Comparison of ENCODE assay signal across 14 cellular contexts in genomic region chr3:104908761-104909160, GRCh38.
DNase-seq lines count a peak whose midpoint lies in the region; ATAC-seq and TF ChIP-seq lines count a peak whose summit lies in the region.
"Had no signal": no experiment of that assay in that cellular context is flagged by ENCODE, and none has a peak within 500 bp of the region (broad histone marks: within the 10 kb centered on the region; RNA-seq: fewer than 3 reads in every experiment).

No MANE protein-coding gene starts in this region.

- CTCF ChIA-PET in IMR-90 (lab: Yijun Ruan, JAX), result interaction anchor here (1.1 kb wide), 1 partner anchor 10 kb away, joined by 4 read pairs; no protein-coding TSS in a partner anchor

- H3K9ac ChIP-seq in IMR-90 (ENCODE audit: low read depth, low read length), result 0 out of 2 replicates have a peak overlapping the region, but pooled peaks have one; percentile 2

- peak overlapping the region; percentile 100 for H3K18ac ChIP-seq in IMR-90 (ENCODE audit: low read depth, low read length)

- no peaks in the 10 kb centered on the region for H3K9me2 ChIP-seq in hepatocyte (replicated peaks; ENCODE audit: insufficient read depth)

- H3K9me3 ChIP-seq in IMR-90 (ENCODE audit: control insufficient read depth, insufficient read depth, low read length) (peaks cover 5% of the 10 kb centered on the region), hepatocyte (ENCODE audit: low read depth) (no peaks in the 10 kb centered on the region), thyroid gland (no peaks in the 10 kb centered on the region), HAP-1 (no peaks in the 10 kb centered on the region), heart left ventricle (peaks cover 0 to 4% (median 0%) of the 10 kb centered on the region in 12 donors)
- H3K9me3 ChIP-seq: pancreas had no signal

- peak overlapping the region; percentile 99 for H2BK5ac ChIP-seq in IMR-90 (ENCODE audit: low read depth, low read length, poor library complexity, severe bottlenecking)

- H3K4me3 ChIP-seq in IMR-90 (ENCODE audit: insufficient read depth, low read depth, low read length) (no peak overlapping the region), hepatocyte (no peak overlapping the region), thyroid gland (replicated peaks in 1 of 3) (no peak overlapping the region), HAP-1 (no peak overlapping the region), heart left ventricle (no peak overlapping the region)
- H3K4me3 ChIP-seq: cardiac muscle cell, pancreas had no signal

- TF ChIP-seq POLR2A in IMR-90 (IDR thresholded peaks at IDR 0.05; ENCODE audit: low read depth, low read length) (no peak), thyroid gland (IDR thresholded peaks at IDR 0.05) (no peak), heart left ventricle (IDR thresholded peaks at IDR 0.05) (no peak)

- H3K27me3 ChIP-seq in IMR-90 (ENCODE audit: control insufficient read depth, insufficient read depth, low read length) (no peaks in the 10 kb centered on the region), hepatocyte (no peaks in the 10 kb centered on the region), thyroid gland (no peaks in the 10 kb centered on the region), HAP-1 (ENCODE audit: low read depth) (no peaks in the 10 kb centered on the region), heart left ventricle (no peaks in the 10 kb centered on the region)
- H3K27me3 ChIP-seq: cardiac muscle cell, pancreas had no signal

- peak overlapping the region; percentile 92 for H3K14ac ChIP-seq in IMR-90 (replicated peaks; ENCODE audit: low read depth, low read length)

- ATAC-seq in IMR-90 (ENCODE audit: low read depth) (peak; percentile 51), HG03045 (IDR thresholded peaks at IDR 0.05; ENCODE audit: unreplicated experiment) (no peak), heart left ventricle (no peak)

- H3K9me1 ChIP-seq in IMR-90 (ENCODE audit: insufficient read depth, low read length), result 0 out of 2 replicates have a peak, but pooled peaks cover 3% of the 10 kb centered on the region

- H3K4me1 ChIP-seq in IMR-90 (ENCODE audit: control insufficient read depth, insufficient read depth, low read length) (peaks cover 5% of the 10 kb centered on the region), hepatocyte (ENCODE audit: insufficient read depth) (no peaks in the 10 kb centered on the region), thyroid gland (peaks cover 3 to 7% of the 10 kb centered on the region in 2 donors), HAP-1 (no peaks in the 10 kb centered on the region), heart left ventricle (peaks cover 0 to 6% (median 0%) of the 10 kb centered on the region in 12 donors)
- H3K4me1 ChIP-seq: pancreas had no signal

- H2AK9ac ChIP-seq in IMR-90 (replicated peaks; ENCODE audit: low read depth, low read length, poor library complexity), result peak overlapping the region; percentile 66

- peaks cover 6 to 14% of the 10 kb centered on the region in 2 experiments; a peak in 2 of 4 replicates for H3K79me1 ChIP-seq in IMR-90 (ENCODE audit: low read depth in 1 of 2, low read length in 2 of 2)

- H2AFZ ChIP-seq in IMR-90 (replicated peaks; ENCODE audit: low read length, poor library complexity), result peak overlapping the region; percentile 85
- H2AFZ ChIP-seq in hepatocyte, result no peak overlapping the region

- no peaks in the 10 kb centered on the region for H3K79me2 ChIP-seq in hepatocyte

- dilution Hi-C loops in IMR-90 (cut with HindIII; ENCODE audit: low sequenced_read_pairs, unreplicated experiment), result no loop called here

- peak overlapping the region; percentile 97 for H3K4ac ChIP-seq in IMR-90 (ENCODE audit: low read depth, low read length)

- intact Hi-C loops in IMR-90 (cut with micrococcal nuclease) (loop anchor here (1.0 to 2.0 kb wide), 2 partner anchors 458 to 610 kb away; partner anchors contain the start of gene ALCAM), thyroid gland (cut with DNase I) (no loop called here), heart left ventricle (cut with DNase I) (no loop called here)

- peak overlapping the region; percentile 33 for H2AK5ac ChIP-seq in IMR-90 (ENCODE audit: low read depth, low read length)

- peak overlapping the region; percentile 30 to 88 for H4K8ac ChIP-seq in IMR-90 (ENCODE audit: low read depth in 2 of 2, low read length in 2 of 2)

- peak overlapping the region; percentile 100 for H4K5ac ChIP-seq in IMR-90 (ENCODE audit: low read depth, low read length)

- POLR2A ChIA-PET in IMR-90 (lab: Charles Lee; ENCODE audit: unreplicated experiment), result interaction anchor here (0.6 kb wide), 1 partner anchor 459 kb away, joined by 4 read pairs; no protein-coding TSS in a partner anchor

- H3K56ac ChIP-seq in IMR-90 (ENCODE audit: extremely low read depth, insufficient read depth, low read length), result peak overlapping the region; percentile 62; the same call in 1 of the 2 replicates

- H2BK20ac ChIP-seq in IMR-90 (ENCODE audit: low read depth, low read length), result peak overlapping the region; percentile 97

- H3K27ac ChIP-seq in IMR-90 (ENCODE audit: insufficient read depth, low read length), result peak overlapping the region; percentile 96
- peak overlapping the region; percentile 4 for H3K27ac ChIP-seq in hepatocyte
- no peak overlapping the region for H3K27ac ChIP-seq in thyroid gland
- H3K27ac ChIP-seq in heart left ventricle, result no peak overlapping the region
- H3K27ac ChIP-seq: cardiac muscle cell, pancreas, VCaP had no signal

- H4K20me1 ChIP-seq in IMR-90 (ENCODE audit: insufficient read depth, low read length) (no peaks in the 10 kb centered on the region), hepatocyte (ENCODE audit: insufficient read depth, poor library complexity, severe bottlenecking) (no peaks in the 10 kb centered on the region)

- in situ Hi-C loops in IMR-90 (cut with MboI; ENCODE audit: low sequenced_read_pairs) (loop anchor here (25.0 kb wide), 1 partner anchor 454 kb away; the partner anchor contains the start of gene ALCAM), HAP-1 (cut with MboI; ENCODE audit: low sequenced_read_pairs) (no loop called here)

- H3K4me2 ChIP-seq in IMR-90 (ENCODE audit: low read depth, low read length) (peak overlapping the region; percentile 70), hepatocyte (no peak overlapping the region)

- peak; percentile 22 for DNase-seq in D341Med (ENCODE audit: low spot score)
- DNase-seq in IMR-90, result no peak
- DNase-seq in SHP77 treated with DMSO at 0.1 percent for 48 hours (lab: John Stamatoyannopoulos, UW), result peak; percentile 83
- no peak for DNase-seq in hepatocyte (ENCODE audit: low spot score)
- no peak for DNase-seq in thyroid gland
- no peak for DNase-seq in HAP-1 (ENCODE audit: low spot score in 2 of 2)
- DNase-seq in heart left ventricle, result no peak
- DNase-seq: activated T-cell treated with anti-CD3 and anti-CD28 coated beads, Interleukin-2, amount 50 U/mL, for 48 hours; C1 segment of cervical spinal cord; MM.1S; pancreas had no signal

- TF ChIP-seq CTCF in IMR-90 (conservative IDR thresholded peaks at IDR 0.05; ENCODE audit: low read depth, low read length) (no peak), hepatocyte (IDR thresholded peaks at IDR 0.05; ENCODE audit: poor library complexity) (no peak), thyroid gland (IDR thresholded peaks at IDR 0.05) (no peak), heart left ventricle (IDR thresholded peaks at IDR 0.05) (no peak)

- TF ChIP-seq RAD21 in IMR-90 (IDR thresholded peaks at IDR 0.05; ENCODE audit: low read length), result no peak

- peak overlapping the region; percentile 57 for H3K23ac ChIP-seq in IMR-90 (ENCODE audit: low read depth, low read length)

- WGBS in IMR-90 (ENCODE audit: extremely low coverage in 2 of 2, insufficient read length in 1 of 2), 2 experiments, result no CpG with 5 or more reads among the region's 2 CpGs
- 61% methylated on average over 2 of the region's 2 CpGs for WGBS in hepatocyte (ENCODE audit: low lambda C conversion rate, missing lambda C conversion rate)
- 62 to 64% methylated on average over 2 of the region's 2 CpGs for WGBS in thyroid gland, 2 donors
- WGBS in heart left ventricle, 4 donors, result 58 to 65% (median 62%) methylated on average over 2 of the region's 2 CpGs

- H2BK15ac ChIP-seq in IMR-90 (ENCODE audit: low read depth, low read length), result peak overlapping the region; percentile 69; the same call in 2 of the 3 replicates

- H2BK120ac ChIP-seq in IMR-90 (ENCODE audit: low read depth, low read length), result peak overlapping the region; percentile 99

- BruUV-seq in IMR-90 (replicated peaks; lab: Mats Ljungman, UMichigan), result no TSS peak

- H4K91ac ChIP-seq in IMR-90 (ENCODE audit: insufficient read depth, low read depth, low read length), result peak overlapping the region; percentile 97

- H3K36me3 ChIP-seq in IMR-90 (ENCODE audit: control insufficient read depth, insufficient read depth, low read length) (no peaks in the 10 kb centered on the region), hepatocyte (replicated peaks; ENCODE audit: insufficient read depth, low read depth) (no peaks in the 10 kb centered on the region), thyroid gland (no peaks in the 10 kb centered on the region), HAP-1 (replicated peaks) (no peaks in the 10 kb centered on the region), heart left ventricle (no peaks in the 10 kb centered on the region)
- H3K36me3 ChIP-seq: cardiac muscle cell, pancreas had no signal

TF ChIP-seq in IMR-90, 13 proteins besides CTCF, POLR2A, EP300 and RAD21:
- TF ChIP-seq SMC3 (IDR thresholded peaks at IDR 0.05; ENCODE audit: low read depth, low read length) (no peak), RCOR1 (IDR thresholded peaks at IDR 0.05; ENCODE audit: insufficient replicate concordance, low read length) (no peak), FOS (IDR thresholded peaks at IDR 0.05; ENCODE audit: low read depth, low read length) (no peak)
TF ChIP-seq in IMR-90: peak in this region for 0.

Comparison
In these comparisons a context has a peak if more than half of its experiments do, and no peak if none do; other contexts are left out.
1. DNase-seq: peak in D341Med (single experiment) and SHP77 treated with DMSO at 0.1 percent for 48 hours (single experiment); none in IMR-90 (single experiment), hepatocyte (single experiment), thyroid gland (0 of 2), HAP-1 (0 of 2) and heart left ventricle (0 of 5).
2. H3K27ac ChIP-seq: peak in IMR-90 (single experiment) and hepatocyte (single experiment); none in thyroid gland (0 of 3) and heart left ventricle (0 of 12).